In the genomic region with DNA sequence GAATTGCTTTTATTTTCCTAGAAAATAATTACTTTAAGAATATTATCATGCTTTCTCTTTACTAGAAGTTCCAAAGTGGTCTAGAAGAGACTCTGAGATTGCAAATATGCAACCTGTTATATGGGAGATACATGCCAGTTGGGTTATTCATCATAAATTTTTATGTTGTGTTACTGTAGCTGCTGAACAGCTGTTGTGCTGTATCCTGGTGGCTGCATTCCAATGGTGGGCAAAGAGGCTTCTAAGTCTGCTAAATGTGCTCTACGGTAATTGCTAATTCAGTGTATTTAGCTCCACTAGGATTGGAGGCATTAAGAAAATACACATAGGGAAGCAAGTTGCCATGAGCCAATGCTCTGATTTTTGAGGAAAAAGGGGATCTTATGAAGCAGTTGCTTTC, we compare ENCODE assay signal across 24 cellular contexts.
"Had no signal": no experiment of that assay in that cellular context is flagged by ENCODE, and none has a peak within 500 bp of the region (broad histone marks: within the 10 kb centered on the region; RNA-seq: fewer than 3 reads in every experiment).

No MANE protein-coding gene starts in this region.

- H3K4me2 ChIP-seq: neural progenitor cell had no signal

- H3K27ac ChIP-seq: colonic mucosa, esophagus squamous epithelium, heart right ventricle, neural progenitor cell, right lobe of liver, stomach, suprapubic skin, tibial nerve, uterus had no signal

- H2AFZ ChIP-seq: neural progenitor cell had no signal

- H3K9ac ChIP-seq: neural progenitor cell had no signal

- H3K9me3 ChIP-seq: colonic mucosa, esophagus squamous epithelium, heart right ventricle, mucosa of descending colon, right lobe of liver, stomach, suprapubic skin, tibial nerve, uterus had no signal

- H3K27me3 ChIP-seq: colonic mucosa, esophagus squamous epithelium, heart right ventricle, neural progenitor cell, right lobe of liver, stomach, suprapubic skin, tibial nerve, uterus had no signal

- H3K4me3 ChIP-seq: colonic mucosa, esophagus squamous epithelium, heart right ventricle, mucosa of descending colon, neural progenitor cell, right lobe of liver, stomach, suprapubic skin, tibial nerve, uterus had no signal

- DNase-seq: activated B cell treated with CpG ODN at 0.5 μM for 24 hours; activated CD4-positive, alpha-beta T cell treated with anti-CD3 and anti-CD28 coated beads for 36 hours; activated CD4-positive, alpha-beta T cell treated with anti-CD3 and anti-CD28 coated beads, Interleukin-2, amount 50 U/mL, for 4 hours; activated CD8-positive, alpha-beta memory T cell treated with anti-CD3 and anti-CD28 coated beads, Interleukin-2, amount 50 U/mL, for 48 hours; activated effector memory CD4-positive, alpha-beta T cell treated with Interleukin-2 at 50 U/mL for 16 hours; activated naive CD4-positive, alpha-beta T cell treated with anti-CD3 and anti-CD28 coated beads, Interleukin-2, amount 10 ng/mL, durations not matched to agents 7 days and 5 days; activated naive CD8-positive, alpha-beta T cell treated with anti-CD3 and anti-CD28 coated beads, Interleukin-2, amount 50 U/mL, for 24 hours; activated T-cell treated with anti-CD3 and anti-CD28 coated beads, Interleukin-2, amount 50 U/mL, for 4 hours; colonic mucosa; esophagus squamous epithelium; heart right ventricle; left colon; mucosa of descending colon; naive thymus-derived CD4-positive, alpha-beta T cell; posterior cingulate gyrus; right lobe of liver; small intestine; stimulated activated CD4-positive, alpha-beta T cell treated with anti-CD3 and anti-CD28 coated beads, Interleukin-2, amount 100 ng/mL, for 24 hours; stomach; T1000; uterus had no signal

- H3K4me1 ChIP-seq: colonic mucosa, esophagus squamous epithelium, heart right ventricle, right lobe of liver, stomach, suprapubic skin, tibial nerve, uterus had no signal

- H3K36me3 ChIP-seq: colonic mucosa, esophagus squamous epithelium, heart right ventricle, neural progenitor cell, right lobe of liver, stomach, suprapubic skin, tibial nerve, uterus had no signal
